Comparison of ENCODE assay signal across 8 cellular contexts in the genomic region with DNA sequence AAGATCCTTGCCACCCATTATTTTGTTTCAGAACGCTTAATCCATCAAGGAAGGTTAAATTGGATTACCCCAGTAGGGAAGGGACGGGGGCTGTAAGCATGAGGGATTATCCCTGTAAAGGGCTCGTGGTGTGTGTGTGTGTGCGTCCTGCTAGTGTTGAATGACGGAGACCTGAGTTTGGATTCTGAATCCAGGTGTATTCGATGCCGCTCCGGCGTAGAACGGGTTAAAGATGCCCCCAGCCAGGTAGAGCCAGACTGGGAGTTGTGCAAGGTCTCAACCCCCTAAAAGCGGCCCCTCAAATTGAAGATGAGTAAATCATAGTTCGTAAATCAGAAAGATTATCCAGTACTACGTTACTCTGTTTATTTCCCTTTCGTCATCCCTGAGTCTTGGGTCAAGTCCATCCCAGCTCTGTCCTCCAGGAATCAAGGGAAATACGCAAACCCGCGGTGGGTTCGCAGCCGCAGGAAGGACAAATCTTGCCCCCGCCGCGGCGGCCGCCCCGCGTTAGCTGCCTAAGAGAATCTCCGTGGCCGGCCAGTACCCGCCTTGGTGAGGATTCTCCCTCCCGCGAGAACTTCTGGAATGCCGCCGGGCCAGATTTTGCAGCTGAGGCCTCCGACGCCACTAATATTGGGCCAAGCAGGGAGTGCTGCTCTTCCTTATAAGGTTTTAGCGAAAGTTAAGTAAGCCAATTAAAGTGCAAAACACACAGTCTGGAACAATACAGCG. TPM values are rescaled to one million over a fixed set of nuclear protein-coding genes. Genes with fewer than 3 reads are reported as not detected.
DNase-seq lines count a peak whose midpoint lies in the region; ATAC-seq and TF ChIP-seq lines count a peak whose summit lies in the region.

No MANE protein-coding gene starts in this region.

- POLR2A ChIA-PET in A673 (lab: Charles Lee; ENCODE audit: low non-redundant PET): no interaction called here

- peak; percentile 59 for DNase-seq in A673 (ENCODE audit: low spot score)
- peak; percentile 33 for DNase-seq in GM10266 (ENCODE audit: extremely low spot score)
- peak; percentile 51 for DNase-seq in NCI-H2196 treated with DMSO at 0.1 percent for 48 hours (lab: John Stamatoyannopoulos, UW; ENCODE audit: unreplicated experiment)
- DNase-seq in activated naive CD4-positive, alpha-beta T cell treated with anti-CD3 and anti-CD28 coated beads, Interleukin-2, amount 50 U/mL, for 72 hours (ENCODE audit: low spot score in 2 of 2): peak in 1 of 2 donors; percentile 61
- peak; percentile 26 to 82 (median 64) for DNase-seq in head of caudate nucleus
- peak in 46 of 56 donors; percentile 16 to 75 (median 55) for DNase-seq in nucleus accumbens (lab: John Stamatoyannopoulos, UW)
- no peak for DNase-seq in AML-193 (lab: John Stamatoyannopoulos, UW)

- CTCF ChIA-PET in A673 (lab: Charles Lee): interaction anchor here (0.7 kb wide), 1 partner anchor 25 kb away, joined by 5 read pairs; no protein-coding TSS in a partner anchor

- peak overlapping the region; percentile 61 for H3K4me3 ChIP-seq in A673 (ENCODE audit: low read depth, low read length, poor library complexity, severe bottlenecking)

- peak; percentile 19 for ATAC-seq in HG02840 (IDR thresholded peaks at IDR 0.05; ENCODE audit: low FRiP score, unreplicated experiment)
- ATAC-seq in activated naive CD4-positive, alpha-beta T cell treated with anti-CD3 and anti-CD28 coated beads, Interleukin-2, amount 50 U/mL, for 72 hours: peak; percentile 11 to 23

- TF ChIP-seq CTCF in A673 (conservative IDR thresholded peaks at IDR 0.05; ENCODE audit: low read depth, low read length) (no peak), GM10266 (IDR thresholded peaks at IDR 0.05; ENCODE audit: control insufficient read depth, insufficient read depth, low read depth, missing control alignments) (no peak)

- peak overlapping the region; percentile 88 to 89 for H3K27ac Mint-ChIP-seq in activated naive CD4-positive, alpha-beta T cell treated with anti-CD3 and anti-CD28 coated beads, Interleukin-2, amount 50 U/mL, for 72 hours

- intact Hi-C loops in A673 (cut with micrococcal nuclease; ENCODE audit: unreplicated experiment): no loop called here
- intact Hi-C loops in head of caudate nucleus (cut with DNase I): no loop called here

- no peaks in the 10 kb centered on the region for H3K9me3 Mint-ChIP-seq in activated naive CD4-positive, alpha-beta T cell treated with anti-CD3 and anti-CD28 coated beads, Interleukin-2, amount 50 U/mL, for 72 hours

- peaks cover 10% of the 10 kb centered on the region for H3K27me3 ChIP-seq in A673 (replicated peaks; ENCODE audit: insufficient read depth, low read depth, low read length, poor library complexity)

- H3K36me3 ChIP-seq in A673 (ENCODE audit: insufficient read depth, low read length, poor library complexity, severe bottlenecking): no peaks in the 10 kb centered on the region

- H3K4me1 ChIP-seq in A673 (ENCODE audit: insufficient read depth, low read length, poor library complexity, severe bottlenecking): peaks cover 6% of the 10 kb centered on the region

- H3K27ac ChIP-seq in A673 (ENCODE audit: low read depth, low read length, poor library complexity, severe bottlenecking): peak overlapping the region; percentile 68

- TSS peak; percentile 71 for BruUV-seq in A673 (replicated peaks; lab: Mats Ljungman, UMichigan)

- no peaks in the 10 kb centered on the region for H3K9me3 ChIP-seq in A673 (ENCODE audit: low read depth, low read length, poor library complexity, severe bottlenecking)

- H3K36me3 Mint-ChIP-seq in activated naive CD4-positive, alpha-beta T cell treated with anti-CD3 and anti-CD28 coated beads, Interleukin-2, amount 50 U/mL, for 72 hours: peaks cover 21 to 27% of the 10 kb centered on the region in 2 donors

RNA-seq across cellular contexts. Expression of a gene that starts 0.6 kb away (rescaled TPM):
- total RNA-seq in A673 (2021): 39.2 and 45.7 TPM in 2 replicates
- total RNA-seq in activated naive CD4-positive, alpha-beta T cell treated with anti-CD3 and anti-CD28 coated beads, Interleukin-2, amount 50 U/mL, for 72 hours: 10 to 100 TPM; 50.2 to 56.8 TPM

Comparison
In these comparisons a context has a peak if more than half of its experiments do, and no peak if none do; other contexts are left out.
1. DNase-seq: peak in A673 (single experiment), GM10266 (single experiment), NCI-H2196 treated with DMSO at 0.1 percent for 48 hours (single experiment), head of caudate nucleus (42 of 42) and nucleus accumbens (46 of 56); none in AML-193 (0 of 2).